ENCODE assay signal across 9 cellular contexts in genomic region chrX:10156199-10157031, GRCh38. TPM values are rescaled to one million over a fixed set of nuclear protein-coding genes. Genes with fewer than 3 reads are reported as not detected.
DNase-seq lines count a peak whose midpoint lies in the region; ATAC-seq and TF ChIP-seq lines count a peak whose summit lies in the region.
"Had no signal": no experiment of that assay in that cellular context is flagged by ENCODE, and none has a peak within 500 bp of the region (broad histone marks: within the 10 kb centered on the region; RNA-seq: fewer than 3 reads in every experiment).

Gene CLCN4 (plus strand): TSS chrX:10156975. CDS start chrX:10185033, 28,058 bp downstream.

- no peaks in the 10 kb centered on the region for H3K36me3 ChIP-seq in mammary epithelial cell (ENCODE audit: insufficient read depth, low read length)

- intact Hi-C loops in mammary epithelial cell (cut with micrococcal nuclease): no loop called here

- in situ Hi-C loops in mammary epithelial cell (cut with MboI; ENCODE audit: low sequenced_read_pairs in 2 of 2): no loop called here

- no TSS peak for BruUV-seq in mammary epithelial cell (replicated peaks; lab: Mats Ljungman, UMichigan)

- peak within 1 kb of the TSS; percentile 80 for H3K4me2 ChIP-seq in mammary epithelial cell (ENCODE audit: insufficient read depth, low read depth, low read length)

- no peaks in the 10 kb centered on the region for H3K27me3 ChIP-seq in mammary epithelial cell (ENCODE audit: insufficient read depth, low read length)

- H3K4me1 ChIP-seq in mammary epithelial cell (ENCODE audit: insufficient read depth, low read length): peaks cover 20% of the 10 kb centered on the region

- TF ChIP-seq CTCF in GM12875 (IDR thresholded peaks at IDR 0.05; ENCODE audit: borderline replicate concordance, insufficient read depth, low read depth, low read length) (no peak), mammary epithelial cell (conservative IDR thresholded peaks at IDR 0.05 in 1 of 2, IDR thresholded peaks at IDR 0.05 in 1 of 2; ENCODE audit: extremely low read depth in 1 of 2, insufficient read depth in 1 of 2, low read depth in 1 of 2, low read length in 2 of 2) (no peak)

- CTCF ChIA-PET in mammary epithelial cell (lab: Charles Lee; ENCODE audit: low non-redundant PET): no interaction called here

- H3K4me3 ChIP-seq in GM12875 (ENCODE audit: low read depth, low read length) (peak within 1 kb of the TSS; percentile 35), mammary epithelial cell (replicated peaks in 1 of 3; ENCODE audit: insufficient read depth in 1 of 3, low read depth in 2 of 3, low read length in 3 of 3) (peak within 1 kb of the TSS; percentile 37 to 45 (median 41)), skeletal muscle cell (ENCODE audit: low read depth, low read length) (peak within 1 kb of the TSS; percentile 36)

- peak; percentile 56 for DNase-seq in NCI-H526 treated with DMSO at 0.1 percent for 48 hours (lab: John Stamatoyannopoulos, UW)
- no peak for DNase-seq in mammary epithelial cell
- peak; percentile 55 for DNase-seq in inferior parietal cortex (ENCODE audit: extremely low spot score)
- peak; percentile 29 for DNase-seq in skeletal muscle cell (ENCODE audit: low read depth)
- DNase-seq in NCI-H1105 treated with DMSO at 0.1 percent for 48 hours (lab: John Stamatoyannopoulos, UW): no peak
- no peak for DNase-seq in D341Med (ENCODE audit: low spot score)

- peak within 1 kb of the TSS; percentile 87 for H2AFZ ChIP-seq in mammary epithelial cell (ENCODE audit: low read depth, low read length)

- no peaks in the 10 kb centered on the region for H3K79me2 ChIP-seq in mammary epithelial cell (ENCODE audit: insufficient read depth, low read length)

- ATAC-seq in HG02852 (IDR thresholded peaks at IDR 0.05; ENCODE audit: unreplicated experiment): peak; percentile 55

- H3K9ac ChIP-seq in mammary epithelial cell (ENCODE audit: insufficient read depth, low read length): no peak within 1 kb of the TSS

- H4K20me1 ChIP-seq in mammary epithelial cell (ENCODE audit: insufficient read depth, low read length): no peaks in the 10 kb centered on the region

- WGBS in mammary epithelial cell (ENCODE audit: low coverage, missing lambda C conversion rate): 6% methylated on average over 18 of the region's 27 CpGs

- peak within 1 kb of the TSS; percentile 26 for H3K27ac ChIP-seq in mammary epithelial cell (ENCODE audit: insufficient read depth, low read depth, low read length)

- no peaks in the 10 kb centered on the region for H3K9me3 ChIP-seq in mammary epithelial cell (replicated peaks; ENCODE audit: insufficient read depth, low read length)

- dilution Hi-C loops in mammary epithelial cell (cut with HindIII; ENCODE audit: low sequenced_read_pairs): no loop called here

RNA-seq across cellular contexts. Expression of gene CLCN4, which starts in this region (rescaled TPM):
- 1 to 10 TPM; 2.4 to 7.0 TPM for total RNA-seq in mammary epithelial cell
- 1.0 TPM for polyA plus RNA-seq in mammary epithelial cell
- polyA minus RNA-seq in mammary epithelial cell: 6.1 TPM
- total RNA-seq: T-helper 1 cell treated with Interleukin-12 subunit alpha and Interleukin-12 subunit beta and Interleukin-4 antibody, amounts not matched to agents 30 ng/mL and 1 ng/mL, for 36 hours had no signal

Comparison
In these comparisons a context has a peak if more than half of its experiments do, and no peak if none do; other contexts are left out.
1. DNase-seq: peak in NCI-H526 treated with DMSO at 0.1 percent for 48 hours (single experiment), inferior parietal cortex (single experiment) and skeletal muscle cell (single experiment); none in mammary epithelial cell (single experiment), NCI-H1105 treated with DMSO at 0.1 percent for 48 hours (single experiment) and D341Med (single experiment).
2. Peak in every context shown above with its lines, with median percentiles within 50 percentile points of each other: H3K4me3 ChIP-seq.